21 cellular contexts compared by ENCODE assay signal in the genomic region with DNA sequence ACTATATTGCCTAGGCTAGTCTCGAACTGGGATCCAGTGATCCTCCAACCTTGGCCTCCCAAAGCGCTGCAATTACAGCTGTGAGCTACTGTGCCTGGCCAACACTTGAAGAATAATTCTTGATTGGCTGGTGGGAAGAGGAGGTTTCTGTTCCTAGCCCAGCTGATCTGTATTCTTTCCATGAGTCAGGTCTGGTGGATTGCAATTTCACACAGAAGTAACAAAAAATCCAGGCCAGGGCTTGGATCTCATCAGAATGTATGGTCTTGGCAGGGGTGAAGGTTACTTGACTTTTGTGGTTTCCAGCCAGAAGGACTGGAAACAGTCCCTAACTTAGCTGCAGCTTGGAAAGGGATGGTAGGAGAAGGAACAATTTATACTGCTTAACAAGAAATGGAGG. TPM values are rescaled to one million over a fixed set of nuclear protein-coding genes. Genes with fewer than 3 reads are reported as not detected.
DNase-seq lines count a peak whose midpoint lies in the region; ATAC-seq and TF ChIP-seq lines count a peak whose summit lies in the region.
"Had no signal": no experiment of that assay in that cellular context is flagged by ENCODE, and none has a peak within 500 bp of the region (broad histone marks: within the 10 kb centered on the region; RNA-seq: fewer than 3 reads in every experiment).

No MANE protein-coding gene starts in this region.

- no peaks in the 10 kb centered on the region for H3K9me3 Mint-ChIP-seq in natural killer cell
- H3K9me3 Mint-ChIP-seq: WTC11 had no signal

- no peak overlapping the region for H3K4me3 Mint-ChIP-seq in natural killer cell
- H3K4me3 Mint-ChIP-seq: WTC11 had no signal

- peak; percentile 10 for ATAC-seq in left lung
- no peak for ATAC-seq in natural killer cell
- ATAC-seq: A549, body of pancreas, gastroesophageal sphincter, pancreas, upper lobe of right lung, WTC11 had no signal

- TF ChIP-seq CTCF in choroid plexus epithelial cell (conservative IDR thresholded peaks at IDR 0.05; ENCODE audit: low read depth, low read length) (no peak), left lung (IDR thresholded peaks at IDR 0.05) (no peak), natural killer cell (IDR thresholded peaks at IDR 0.05) (no peak)

- peaks cover 10% of the 10 kb centered on the region in 2 donors for H3K4me1 Mint-ChIP-seq in natural killer cell

- DNase-seq in AG08395 (ENCODE audit: low spot score), result peak; percentile 89
- DNase-seq in M059J (ENCODE audit: low read depth), result peak; percentile 81
- peak; percentile 95 for DNase-seq in choroid plexus epithelial cell (ENCODE audit: low read depth)
- DNase-seq in left lung, result no peak
- no peak for DNase-seq in Ammon's horn (ENCODE audit: low spot score)
- DNase-seq in mesenteric fat pad (ENCODE audit: low spot score), result no peak
- DNase-seq in NCI-H526 treated with DMSO at 0.1 percent for 48 hours (lab: John Stamatoyannopoulos, UW), result no peak
- DNase-seq in natural killer cell, result no peak
- DNase-seq: activated gamma-delta T cell; Caco-2; GDM1; NCI-H1092; pancreas; RPMI8226; stimulated activated naive CD4-positive, alpha-beta T cell; T-helper 1 cell; upper lobe of right lung had no signal

- H3K36me3 Mint-ChIP-seq in natural killer cell, result no peaks in the 10 kb centered on the region
- H3K36me3 Mint-ChIP-seq: WTC11 had no signal

- H3K9me3 ChIP-seq in left lung, result no peaks in the 10 kb centered on the region
- H3K9me3 ChIP-seq: A549, body of pancreas, Caco-2, gastroesophageal sphincter, pancreas, upper lobe of right lung had no signal

- H3K27ac ChIP-seq in left lung, result no peak overlapping the region
- H3K27ac ChIP-seq: body of pancreas, gastroesophageal sphincter, pancreas, upper lobe of right lung had no signal

- H3K36me3 ChIP-seq in left lung, result no peaks in the 10 kb centered on the region
- H3K36me3 ChIP-seq: gastroesophageal sphincter, pancreas, upper lobe of right lung had no signal

- H3K4me3 ChIP-seq in choroid plexus epithelial cell (ENCODE audit: low read depth, low read length) (no peak overlapping the region), left lung (no peak overlapping the region)
- H3K4me3 ChIP-seq: A549, body of pancreas, gastroesophageal sphincter, pancreas, upper lobe of right lung had no signal

- intact Hi-C loops in left lung (cut with DNase I) (no loop called here), natural killer cell (cut with micrococcal nuclease) (no loop called here)

- H3K4me1 ChIP-seq in left lung, result peaks cover 0 to 8% of the 10 kb centered on the region in 2 donors
- H3K4me1 ChIP-seq: pancreas had no signal

- no peak overlapping the region for H3K27ac Mint-ChIP-seq in natural killer cell
- H3K27ac Mint-ChIP-seq: WTC11 had no signal

- no peaks in the 10 kb centered on the region for H3K27me3 Mint-ChIP-seq in natural killer cell (ENCODE audit: low read depth in 2 of 2)

- no peaks in the 10 kb centered on the region for H3K27me3 ChIP-seq in left lung
- H3K27me3 ChIP-seq: body of pancreas, gastroesophageal sphincter, pancreas, upper lobe of right lung had no signal

RNA-seq across cellular contexts. Expression of a gene that starts 5.1 kb away (rescaled TPM):
- total RNA-seq in M059J (2014; rRNA removed; shearing (Covaris generic)), result 213 and 371 TPM in 2 replicates
- total RNA-seq in left lung, result 100 to 1,000 TPM; 158 to 185 TPM
- 149 TPM for total RNA-seq in mesenteric fat pad
- 100 to 1,000 TPM; 243 to 296 (median 274) TPM for total RNA-seq in natural killer cell

RNA-seq across cellular contexts. Expression of a gene that starts 59.7 kb away (rescaled TPM):
- total RNA-seq in M059J (2014; rRNA removed; shearing (Covaris generic)), result 1.1 and 2.1 TPM in 2 replicates
- total RNA-seq in left lung (1 to 10 TPM in 1 of 2 donors, under 1 TPM in 1; 0.12 to 1.8 TPM), mesenteric fat pad (0.22 TPM), natural killer cell (not detected)
- total RNA-seq: body of pancreas had no signal

Comparison
In these comparisons a context has a peak if more than half of its experiments do, and no peak if none do; other contexts are left out.
1. DNase-seq: peak in AG08395 (single experiment), M059J (single experiment) and choroid plexus epithelial cell (single experiment); none in left lung (0 of 2), Ammon's horn (single experiment), mesenteric fat pad (single experiment), NCI-H526 treated with DMSO at 0.1 percent for 48 hours (single experiment) and natural killer cell (single experiment).